Comparison of ENCODE assay signal across 1 cellular context in genomic region chr6:30102701-30103629, GRCh38.
TF ChIP-seq lines count a peak whose summit lies in the region.

No MANE protein-coding gene starts in this region.

TF ChIP-seq in HepG2, 621 proteins besides CTCF, POLR2A, EP300 and RAD21 (continued from another document and continues in another):
- no peak; the same call in 1 of the 2 replicates for TF ChIP-seq ZBTB43 (CRISPR knock-in tag; conservative IDR thresholded peaks at IDR 0.05)
- TF ChIP-seq MYNN (CRISPR knock-in tag; IDR thresholded peaks at IDR 0.05; ENCODE audit: low read depth) = no peak
- no peak for TF ChIP-seq NR1H2 (CRISPR knock-in tag; IDR thresholded peaks at IDR 0.05; ENCODE audit: borderline replicate concordance, low read depth)
- TF ChIP-seq ZSCAN31 (CRISPR knock-in tag; IDR thresholded peaks at IDR 0.05; ENCODE audit: low read depth) = 0 out of 2 replicates have a peak, but pooled peaks have one; percentile 54
- TF ChIP-seq MAFF (IDR thresholded peaks at IDR 0.05; ENCODE audit: low read depth, low read length) = no peak
- TF ChIP-seq SCMH1 (CRISPR knock-in tag; IDR thresholded peaks at IDR 0.05; ENCODE audit: borderline replicate concordance) = no peak
- no peak for TF ChIP-seq ZFYVE20 (CRISPR knock-in tag; IDR thresholded peaks at IDR 0.05; ENCODE audit: borderline replicate concordance, low read depth)
- no peak for TF ChIP-seq MED8 (CRISPR knock-in tag; IDR thresholded peaks at IDR 0.05; ENCODE audit: insufficient replicate concordance)
- TF ChIP-seq ZNF652 (CRISPR knock-in tag; IDR thresholded peaks at IDR 0.05; ENCODE audit: borderline replicate concordance, low read depth) = no peak
- peak; percentile 54; the same call in 1 of the 2 replicates for TF ChIP-seq DRAP1 (CRISPR knock-in tag; IDR thresholded peaks at IDR 0.05)
- 0 out of 2 replicates have a peak, but pooled peaks have one; percentile 25 for TF ChIP-seq ISL2 (CRISPR knock-in tag; IDR thresholded peaks at IDR 0.05)
- no peak for TF ChIP-seq NFKBIZ (CRISPR knock-in tag; IDR thresholded peaks at IDR 0.05)
- no peak for TF ChIP-seq ATM (IDR thresholded peaks at IDR 0.05; ENCODE audit: borderline replicate concordance)
- TF ChIP-seq ZNF580 (CRISPR knock-in tag; IDR thresholded peaks at IDR 0.05; ENCODE audit: borderline replicate concordance, low read depth) = peak; percentile 91; the same call in 1 of the 2 replicates
- TF ChIP-seq HNRNPUL1 (IDR thresholded peaks at IDR 0.05; ENCODE audit: low read depth, low read length) = no peak
- no peak; the same call in 1 of the 2 replicates for TF ChIP-seq PPARG (CRISPR knock-in tag; conservative IDR thresholded peaks at IDR 0.05)
- no peak for TF ChIP-seq NR3C1 (CRISPR knock-in tag; IDR thresholded peaks at IDR 0.05)
- TF ChIP-seq MEIS2 (CRISPR knock-in tag; IDR thresholded peaks at IDR 0.05) = peak; percentile 47; the same call in 1 of the 2 replicates
- TF ChIP-seq CEBPG (CRISPR knock-in tag; IDR thresholded peaks at IDR 0.05) = peak; percentile 21; the same call in 1 of the 2 replicates
- no peak for TF ChIP-seq RCOR2 (CRISPR knock-in tag; IDR thresholded peaks at IDR 0.05)
- no peak for TF ChIP-seq THAP8 (CRISPR knock-in tag; IDR thresholded peaks at IDR 0.05; ENCODE audit: borderline replicate concordance)
- TF ChIP-seq ZNF232 (CRISPR knock-in tag; IDR thresholded peaks at IDR 0.05; ENCODE audit: borderline replicate concordance) = no peak
- TF ChIP-seq ZFP62 (CRISPR knock-in tag; IDR thresholded peaks at IDR 0.05) = no peak
- TF ChIP-seq ZNF343 (CRISPR knock-in tag; IDR thresholded peaks at IDR 0.05) = no peak
- TF ChIP-seq ZNF616 (CRISPR knock-in tag; IDR thresholded peaks at IDR 0.05; ENCODE audit: low read depth) = no peak
- peak; percentile 48; the same call in 1 of the 2 replicates for TF ChIP-seq ZBTB7B (CRISPR knock-in tag; IDR thresholded peaks at IDR 0.05)
- TF ChIP-seq ARID2 (CRISPR knock-in tag; IDR thresholded peaks at IDR 0.05; ENCODE audit: borderline replicate concordance) = peak; percentile 17; the same call in 1 of the 2 replicates
- no peak for TF ChIP-seq JUNB (CRISPR knock-in tag; IDR thresholded peaks at IDR 0.05; ENCODE audit: borderline replicate concordance)
- TF ChIP-seq RXRA (CRISPR knock-in tag; IDR thresholded peaks at IDR 0.05) = no peak; the same call in 1 of the 2 replicates
- TF ChIP-seq NRL (CRISPR knock-in tag; IDR thresholded peaks at IDR 0.05; ENCODE audit: borderline replicate concordance) = no peak
- TF ChIP-seq ZNF792 (CRISPR knock-in tag; IDR thresholded peaks at IDR 0.05) = 0 out of 2 replicates have a peak, but pooled peaks have one; percentile 49
- TF ChIP-seq ZNF776 (CRISPR knock-in tag; IDR thresholded peaks at IDR 0.05) = no peak
- TF ChIP-seq HOXA5 (CRISPR knock-in tag; IDR thresholded peaks at IDR 0.05) = peak; percentile 74; the same call in 1 of the 2 replicates
- peak; percentile 76 for TF ChIP-seq ZNF331 (CRISPR knock-in tag; IDR thresholded peaks at IDR 0.05)
- TF ChIP-seq CCAR2 (optimal IDR thresholded peaks at IDR 0.05; ENCODE audit: low read depth, low read length) = no peak
- no peak for TF ChIP-seq SRSF9 (IDR thresholded peaks at IDR 0.05; ENCODE audit: borderline replicate concordance, insufficient read depth, low read depth, low read length, poor library complexity, severe bottlenecking)
- no peak for TF ChIP-seq HNRNPH1 (optimal IDR thresholded peaks at IDR 0.05; ENCODE audit: low read depth, low read length)
- peak; percentile 91 for TF ChIP-seq TFAP4 (IDR thresholded peaks at IDR 0.05; ENCODE audit: borderline replicate concordance, low read depth)
- TF ChIP-seq MTF2 (CRISPR knock-in tag; IDR thresholded peaks at IDR 0.05; ENCODE audit: borderline replicate concordance) = no peak
- peak; percentile 77 for TF ChIP-seq ZNF687 (CRISPR knock-in tag; IDR thresholded peaks at IDR 0.05)
- no peak for TF ChIP-seq MED13 (CRISPR knock-in tag; IDR thresholded peaks at IDR 0.05)
- TF ChIP-seq ZNF280D (CRISPR knock-in tag; IDR thresholded peaks at IDR 0.05) = peak; percentile 79; the same call in 1 of the 2 replicates
- TF ChIP-seq ZNF276 (CRISPR knock-in tag; IDR thresholded peaks at IDR 0.05; ENCODE audit: low read depth) = peak; percentile 81; the same call in 1 of the 2 replicates
- TF ChIP-seq SALL1 (CRISPR knock-in tag; IDR thresholded peaks at IDR 0.05) = peak; percentile 72; the same call in 1 of the 2 replicates
- TF ChIP-seq E2F1 (CRISPR knock-in tag; IDR thresholded peaks at IDR 0.05) = no peak
- no peak for TF ChIP-seq ZNF773 (CRISPR knock-in tag; IDR thresholded peaks at IDR 0.05; ENCODE audit: borderline replicate concordance)
- peak; percentile 92 to 93 for TF ChIP-seq HMGXB4 (CRISPR knock-in tag; IDR thresholded peaks at IDR 0.05; ENCODE audit: borderline replicate concordance in 1 of 2, low read depth in 1 of 2)
- no peak for TF ChIP-seq CBX2 (IDR thresholded peaks at IDR 0.05; ENCODE audit: low read depth, low read length)
- TF ChIP-seq CBX2 (CRISPR knock-in tag; IDR thresholded peaks at IDR 0.05; ENCODE audit: low read depth) = 0 out of 2 replicates have a peak, but pooled peaks have one; percentile 38
- no peak for TF ChIP-seq ZNF577 (CRISPR knock-in tag; IDR thresholded peaks at IDR 0.05; ENCODE audit: borderline replicate concordance, low read depth)
- no peak for TF ChIP-seq ZNF841 (CRISPR knock-in tag; IDR thresholded peaks at IDR 0.05; ENCODE audit: borderline replicate concordance)
- TF ChIP-seq ZNF235 (CRISPR knock-in tag; IDR thresholded peaks at IDR 0.05; ENCODE audit: borderline replicate concordance) = no peak
- TF ChIP-seq ZNF713 (CRISPR knock-in tag; IDR thresholded peaks at IDR 0.05) = no peak
- no peak for TF ChIP-seq TCF7L2 (IDR thresholded peaks at IDR 0.05; ENCODE audit: low read depth, low read length)
